12 cellular contexts compared by ENCODE assay signal in genomic region chr9:121284733-121285451, GRCh38. TPM values are rescaled to one million over a fixed set of nuclear protein-coding genes. Genes with fewer than 3 reads are reported as not detected.
A peak's percentile ranks its signal among the peaks of the same experiment; 100 is the strongest.
DNase-seq lines count a peak whose midpoint lies in the region; ATAC-seq and TF ChIP-seq lines count a peak whose summit lies in the region.
"Had no signal": no experiment of that assay in that cellular context is flagged by ENCODE, and none has a peak within 500 bp of the region (broad histone marks: within the 10 kb centered on the region; RNA-seq: fewer than 3 reads in every experiment).

No MANE protein-coding gene starts in this region.

- ATAC-seq in lung (ENCODE audit: insufficient read depth, low FRiP score), result no peak
- ATAC-seq in stimulated activated naive B cell treated with anti-CD40 and anti-IgM and Interleukin-4, amounts not matched to agents 10 μg/mL and 1 μg/mL and 100 μg/mL, for 72 hours (replicated peaks), result no peak
- ATAC-seq in stimulated activated effector memory CD8-positive, alpha-beta T cell treated with anti-CD3 and anti-CD28 coated beads, Interleukin-12 subunit alpha, Interleukin-12 subunit beta, amount 100 ng/mL, for 72 hours, result no peak

- no peak overlapping the region for H3K4me3 ChIP-seq in lung

- WGBS in lung, 2 donors, result 92 to 97% methylated on average over 9 of the region's 9 CpGs

- H3K27ac Mint-ChIP-seq in HFFc6, result peak overlapping the region; percentile 98
- peak overlapping the region; percentile 31 for H3K27ac Mint-ChIP-seq in stimulated activated naive B cell treated with anti-CD40 and anti-IgM and Interleukin-4, amounts not matched to agents 10 μg/mL and 1 μg/mL and 100 μg/mL, for 72 hours
- H3K27ac Mint-ChIP-seq in stimulated activated effector memory CD8-positive, alpha-beta T cell treated with anti-CD3 and anti-CD28 coated beads, Interleukin-12 subunit alpha, Interleukin-12 subunit beta, amount 100 ng/mL, for 72 hours, result no peak overlapping the region
- H3K27ac Mint-ChIP-seq in activated CD4-positive, alpha-beta memory T cell treated with anti-CD3 and anti-CD28 coated beads, Interleukin-2, amount 10 ng/mL, durations not matched to agents 7 days and 5 days, result no peak overlapping the region
- H3K27ac Mint-ChIP-seq: CD4-positive, CD25-positive, alpha-beta regulatory T cell had no signal

- peaks cover 50 to 56% of the 10 kb centered on the region in 2 donors for H3K4me1 ChIP-seq in lung (ENCODE audit: control insufficient read depth in 2 of 2, insufficient read depth in 2 of 2, low read length in 2 of 2)

- CTCF ChIA-PET in activated CD4-positive, alpha-beta memory T cell treated with anti-CD3 and anti-CD28 coated beads, Interleukin-2, amount 10 ng/mL, durations not matched to agents 7 days and 5 days (lab: Charles Lee), result no interaction called here

- H3K36me3 ChIP-seq in lung (ENCODE audit: control insufficient read depth in 2 of 2, insufficient read depth in 2 of 2, low read length in 2 of 2), result no peaks in the 10 kb centered on the region

- H3K4me3 Mint-ChIP-seq in HFFc6, result no peak overlapping the region
- no peak overlapping the region for H3K4me3 Mint-ChIP-seq in stimulated activated naive B cell treated with anti-CD40 and anti-IgM and Interleukin-4, amounts not matched to agents 10 μg/mL and 1 μg/mL and 100 μg/mL, for 72 hours
- no peak overlapping the region for H3K4me3 Mint-ChIP-seq in stimulated activated effector memory CD8-positive, alpha-beta T cell treated with anti-CD3 and anti-CD28 coated beads, Interleukin-12 subunit alpha, Interleukin-12 subunit beta, amount 100 ng/mL, for 72 hours
- H3K4me3 Mint-ChIP-seq in activated CD4-positive, alpha-beta memory T cell treated with anti-CD3 and anti-CD28 coated beads, Interleukin-2, amount 10 ng/mL, durations not matched to agents 7 days and 5 days, result no peak overlapping the region
- H3K4me3 Mint-ChIP-seq: CD4-positive, CD25-positive, alpha-beta regulatory T cell had no signal

- no peaks in the 10 kb centered on the region for H3K27me3 ChIP-seq in lung (ENCODE audit: control insufficient read depth, insufficient read depth)

- no peak for TF ChIP-seq CTCF in HFFc6 (IDR thresholded peaks at IDR 0.05)
- no peak for TF ChIP-seq CTCF in lung (IDR thresholded peaks at IDR 0.05; ENCODE audit: control extremely low read depth, extremely low read depth)

- H3K27ac ChIP-seq in cingulate gyrus (ENCODE audit: low read depth, low read length) (peak overlapping the region; percentile 96), lung (ENCODE audit: low read depth in 1 of 2, low read length in 1 of 2) (peak overlapping the region; percentile 88 to 100)

- no peaks in the 10 kb centered on the region for H3K9me3 ChIP-seq in lung (ENCODE audit: control insufficient read depth in 2 of 2, insufficient read depth in 1 of 2, low read length in 1 of 2)

- POLR2A ChIA-PET in activated CD4-positive, alpha-beta memory T cell treated with anti-CD3 and anti-CD28 coated beads, Interleukin-2, amount 10 ng/mL, durations not matched to agents 7 days and 5 days (lab: Charles Lee), result no interaction called here

- H3K27me3 Mint-ChIP-seq in HFFc6 (ENCODE audit: insufficient read depth), result peaks cover 8% of the 10 kb centered on the region
- no peaks in the 10 kb centered on the region for H3K27me3 Mint-ChIP-seq in stimulated activated naive B cell treated with anti-CD40 and anti-IgM and Interleukin-4, amounts not matched to agents 10 μg/mL and 1 μg/mL and 100 μg/mL, for 72 hours
- H3K27me3 Mint-ChIP-seq in activated CD4-positive, alpha-beta memory T cell treated with anti-CD3 and anti-CD28 coated beads, Interleukin-2, amount 10 ng/mL, durations not matched to agents 7 days and 5 days, result no peaks in the 10 kb centered on the region
- H3K27me3 Mint-ChIP-seq: CD4-positive, CD25-positive, alpha-beta regulatory T cell had no signal

- no peaks in the 10 kb centered on the region for H3K9me3 Mint-ChIP-seq in HFFc6
- no peaks in the 10 kb centered on the region for H3K9me3 Mint-ChIP-seq in stimulated activated naive B cell treated with anti-CD40 and anti-IgM and Interleukin-4, amounts not matched to agents 10 μg/mL and 1 μg/mL and 100 μg/mL, for 72 hours
- H3K9me3 Mint-ChIP-seq in stimulated activated effector memory CD8-positive, alpha-beta T cell treated with anti-CD3 and anti-CD28 coated beads, Interleukin-12 subunit alpha, Interleukin-12 subunit beta, amount 100 ng/mL, for 72 hours, result no peaks in the 10 kb centered on the region
- no peaks in the 10 kb centered on the region for H3K9me3 Mint-ChIP-seq in activated CD4-positive, alpha-beta memory T cell treated with anti-CD3 and anti-CD28 coated beads, Interleukin-2, amount 10 ng/mL, durations not matched to agents 7 days and 5 days
- H3K9me3 Mint-ChIP-seq: CD4-positive, CD25-positive, alpha-beta regulatory T cell had no signal

- no peak for DNase-seq in HFFc6
- DNase-seq in lung (ENCODE audit: low spot score), result no peak
- DNase-seq in stimulated activated naive B cell treated with anti-CD40 and anti-IgM and Interleukin-4, amounts not matched to agents 10 μg/mL and 1 μg/mL and 100 μg/mL, for 72 hours, result no peak
- no peak for DNase-seq in stimulated activated effector memory CD8-positive, alpha-beta T cell treated with anti-CD3 and anti-CD28 coated beads, Interleukin-12 subunit alpha, Interleukin-12 subunit beta, amount 100 ng/mL, for 72 hours (ENCODE audit: low spot score in 2 of 2)
- no peak for DNase-seq in activated CD4-positive, alpha-beta memory T cell treated with anti-CD3 and anti-CD28 coated beads, Interleukin-2, amount 10 ng/mL, durations not matched to agents 7 days and 5 days
- DNase-seq in DMS79 (lab: John Stamatoyannopoulos, UW), result no peak
- no peak for DNase-seq in activated CD4-positive, alpha-beta T cell treated with anti-CD3 and anti-CD28 coated beads, Interleukin-2, amount 50 U/mL, for 4 hours
- DNase-seq: amniotic stem cell; CD4-positive, CD25-positive, alpha-beta regulatory T cell; NCI-H1105; T-helper 1 cell had no signal

- H3K36me3 Mint-ChIP-seq in HFFc6 (ENCODE audit: low read depth), result peaks cover 40% of the 10 kb centered on the region
- peaks cover 19 to 47% of the 10 kb centered on the region in 2 donors for H3K36me3 Mint-ChIP-seq in stimulated activated naive B cell treated with anti-CD40 and anti-IgM and Interleukin-4, amounts not matched to agents 10 μg/mL and 1 μg/mL and 100 μg/mL, for 72 hours
- no peaks in the 10 kb centered on the region for H3K36me3 Mint-ChIP-seq in stimulated activated effector memory CD8-positive, alpha-beta T cell treated with anti-CD3 and anti-CD28 coated beads, Interleukin-12 subunit alpha, Interleukin-12 subunit beta, amount 100 ng/mL, for 72 hours
- no peaks in the 10 kb centered on the region for H3K36me3 Mint-ChIP-seq in activated CD4-positive, alpha-beta memory T cell treated with anti-CD3 and anti-CD28 coated beads, Interleukin-2, amount 10 ng/mL, durations not matched to agents 7 days and 5 days (ENCODE audit: low read depth)
- H3K36me3 Mint-ChIP-seq: CD4-positive, CD25-positive, alpha-beta regulatory T cell had no signal

- peaks cover 96% of the 10 kb centered on the region for H3K4me1 Mint-ChIP-seq in HFFc6 (ENCODE audit: low read depth)
- peaks cover 58 to 90% of the 10 kb centered on the region in 2 donors for H3K4me1 Mint-ChIP-seq in stimulated activated naive B cell treated with anti-CD40 and anti-IgM and Interleukin-4, amounts not matched to agents 10 μg/mL and 1 μg/mL and 100 μg/mL, for 72 hours
- peaks cover 13% of the 10 kb centered on the region for H3K4me1 Mint-ChIP-seq in stimulated activated effector memory CD8-positive, alpha-beta T cell treated with anti-CD3 and anti-CD28 coated beads, Interleukin-12 subunit alpha, Interleukin-12 subunit beta, amount 100 ng/mL, for 72 hours
- H3K4me1 Mint-ChIP-seq in activated CD4-positive, alpha-beta memory T cell treated with anti-CD3 and anti-CD28 coated beads, Interleukin-2, amount 10 ng/mL, durations not matched to agents 7 days and 5 days, result peaks cover 15% of the 10 kb centered on the region

RNA-seq across cellular contexts. Expression of gene GSN, which starts 16.9 kb away (rescaled TPM):
- 100 to 1,000 TPM; 288 to 394 (median 318) TPM for total RNA-seq in HFFc6 (2021; fragmentation: NEBNext Ultra II Directional; extraction: Animal tissue kit (Norgen Biotek cat#: 25700))
- 100 to 1,000 TPM; 133 to 468 TPM for total RNA-seq in lung
- polyA plus RNA-seq in lung, result 100 to 1,000 TPM; 201 to 265 TPM
- 1 to 10 TPM; 5.8 to 6.0 TPM for total RNA-seq in activated CD4-positive, alpha-beta memory T cell treated with anti-CD3 and anti-CD28 coated beads, Interleukin-2, amount 10 ng/mL, durations not matched to agents 7 days and 5 days

Comparison
In these comparisons a context has a peak if more than half of its experiments do, and no peak if none do; other contexts are left out.
1. H3K27ac Mint-ChIP-seq: peak in HFFc6 (single experiment) and stimulated activated naive B cell treated with anti-CD40 and anti-IgM and Interleukin-4, amounts not matched to agents 10 μg/mL and 1 μg/mL and 100 μg/mL, for 72 hours (single experiment); none in stimulated activated effector memory CD8-positive, alpha-beta T cell treated with anti-CD3 and anti-CD28 coated beads, Interleukin-12 subunit alpha, Interleukin-12 subunit beta, amount 100 ng/mL, for 72 hours (single experiment) and activated CD4-positive, alpha-beta memory T cell treated with anti-CD3 and anti-CD28 coated beads, Interleukin-2, amount 10 ng/mL, durations not matched to agents 7 days and 5 days (single experiment).
2. RNA of gene GSN, which starts 16.9 kb away (total RNA-seq): 133 to 468 TPM in lung and 288 to 394 TPM in HFFc6; 5.8 to 6.0 TPM in activated CD4-positive, alpha-beta memory T cell treated with anti-CD3 and anti-CD28 coated beads, Interleukin-2, amount 10 ng/mL, durations not matched to agents 7 days and 5 days; every median in the first group is over 10 times any median in the second.